In genomic region chr22:47049078-47049609, GRCh38 we compare ENCODE assay signal across 28 cellular contexts.
DNase-seq lines count a peak whose midpoint lies in the region; ATAC-seq, FAIRE-seq and TF ChIP-seq lines count a peak whose summit lies in the region.
"Had no signal": no experiment of that assay in that cellular context is flagged by ENCODE, and none has a peak within 500 bp of the region (broad histone marks: within the 10 kb centered on the region; RNA-seq: fewer than 3 reads in every experiment).

No MANE protein-coding gene starts in this region.

- H3K4me1 Mint-ChIP-seq in CD4-positive, CD25-positive, alpha-beta regulatory T cell: peaks cover 11 to 41% (median 18%) of the 10 kb centered on the region in 4 donors
- H3K4me1 Mint-ChIP-seq in WTC11 (peaks cover 18% of the 10 kb centered on the region), memory B cell (peaks cover 24% of the 10 kb centered on the region)

- no peaks in the 10 kb centered on the region for H3K4me1 ChIP-seq in CD4-positive, CD25-positive, alpha-beta regulatory T cell (ENCODE audit: control insufficient read depth, insufficient read depth, low read length, poor library complexity, severe bottlenecking)
- H3K4me1 ChIP-seq: uterus had no signal

- no peak for TF ChIP-seq CTCF in WTC11 (IDR thresholded peaks at IDR 0.05)

- no peak for FAIRE-seq in GM12891 (lab: Jason Lieb, UNC)
- FAIRE-seq: colon, GM12892, H1, islet of Langerhans had no signal

- H3K9me3 ChIP-seq in CD4-positive, CD25-positive, alpha-beta regulatory T cell (ENCODE audit: control insufficient read depth in 2 of 2, low read length in 2 of 2): no peaks in the 10 kb centered on the region
- H3K9me3 ChIP-seq: uterus had no signal

- no peak for ATAC-seq in CD4-positive, CD25-positive, alpha-beta regulatory T cell (ENCODE audit: low read depth in 2 of 2)
- ATAC-seq in WTC11 (no peak), memory B cell (ENCODE audit: low read depth) (no peak), GM21786 (IDR thresholded peaks at IDR 0.05; ENCODE audit: unreplicated experiment) (no peak), HG03520 (IDR thresholded peaks at IDR 0.05; ENCODE audit: unreplicated experiment) (no peak)
- ATAC-seq: natural killer cell had no signal

- no peak overlapping the region for H3K27ac ChIP-seq in CD4-positive, CD25-positive, alpha-beta regulatory T cell (ENCODE audit: insufficient read depth, low read length, poor library complexity, severe bottlenecking)
- H3K27ac ChIP-seq: C4-2B, epithelial cell of prostate, uterus had no signal

- CTCF ChIA-PET in WTC11 (lab: Charles Lee): interaction anchor here (1.0 kb wide), 1 partner anchor 37 kb away, joined by 3 read pairs; no protein-coding TSS in a partner anchor

- H3K36me3 Mint-ChIP-seq in CD4-positive, CD25-positive, alpha-beta regulatory T cell: peaks cover 11% of the 10 kb centered on the region
- no peaks in the 10 kb centered on the region for H3K36me3 Mint-ChIP-seq in WTC11
- peaks cover 14% of the 10 kb centered on the region for H3K36me3 Mint-ChIP-seq in memory B cell
- H3K36me3 Mint-ChIP-seq: brain, natural killer cell had no signal

- peaks cover 10% of the 10 kb centered on the region for H3K36me3 ChIP-seq in CD4-positive, CD25-positive, alpha-beta regulatory T cell (ENCODE audit: control insufficient read depth, insufficient read depth, low read length)
- H3K36me3 ChIP-seq: uterus had no signal

- peak in 1 of 3 donors; percentile 20 for DNase-seq in CD4-positive, CD25-positive, alpha-beta regulatory T cell
- DNase-seq in GM12891 (ENCODE audit: insufficient read length, low spot score) (peak; percentile 48), WTC11 (ENCODE audit: low spot score) (no peak), memory B cell (ENCODE audit: low spot score in 2 of 2) (no peak), dedifferentiated amniotic fluid mesenchymal stem cell (ENCODE audit: extremely low spot score) (no peak), cerebellar nuclear complex (lab: John Stamatoyannopoulos, UW) (no peak)
- DNase-seq: activated CD4-positive, alpha-beta T cell treated with anti-CD3 and anti-CD28 coated beads, Interleukin-2, amount 50 U/mL, for 1 hour; activated naive CD4-positive, alpha-beta T cell; activated T-cell treated with anti-CD3 and anti-CD28 coated beads, Interleukin-2, amount 50 U/mL, for 48 hours; effector CD8-positive, alpha-beta T cell; IMR-90; natural killer cell; NCI-H1417 treated with DMSO at 0.1 percent for 48 hours; NCI-H2107; NCI-H774; OCI-M1; retina; T-helper 9 cell; uterus had no signal

- no peak for TF ChIP-seq POLR2A in GM12891 (IDR thresholded peaks at IDR 0.05; ENCODE audit: low read depth, low read length)

- no peak overlapping the region for H3K4me3 ChIP-seq in CD4-positive, CD25-positive, alpha-beta regulatory T cell (ENCODE audit: low read depth, low read length)
- H3K4me3 ChIP-seq: uterus had no signal

- POLR2A ChIA-PET in WTC11 (lab: Charles Lee): no interaction called here

- no peak overlapping the region for H3K4me3 Mint-ChIP-seq in CD4-positive, CD25-positive, alpha-beta regulatory T cell
- H3K4me3 Mint-ChIP-seq in WTC11 (no peak overlapping the region), memory B cell (no peak overlapping the region)
- H3K4me3 Mint-ChIP-seq: brain, natural killer cell had no signal

- no peaks in the 10 kb centered on the region for H3K9me3 Mint-ChIP-seq in CD4-positive, CD25-positive, alpha-beta regulatory T cell
- H3K9me3 Mint-ChIP-seq in WTC11: no peaks in the 10 kb centered on the region
- H3K9me3 Mint-ChIP-seq in memory B cell: no peaks in the 10 kb centered on the region
- H3K9me3 Mint-ChIP-seq: natural killer cell had no signal

- no peaks in the 10 kb centered on the region for H3K27me3 ChIP-seq in CD4-positive, CD25-positive, alpha-beta regulatory T cell (ENCODE audit: control insufficient read depth, insufficient read depth, low read length)
- H3K27me3 ChIP-seq: uterus had no signal

- H3K27me3 Mint-ChIP-seq in CD4-positive, CD25-positive, alpha-beta regulatory T cell: no peaks in the 10 kb centered on the region
- H3K27me3 Mint-ChIP-seq in WTC11 (ENCODE audit: low read depth) (no peaks in the 10 kb centered on the region), memory B cell (no peaks in the 10 kb centered on the region)

- peak overlapping the region in 2 of 3 donors; percentile 28 to 29 for H3K27ac Mint-ChIP-seq in CD4-positive, CD25-positive, alpha-beta regulatory T cell
- H3K27ac Mint-ChIP-seq in WTC11: peak overlapping the region; percentile 63
- H3K27ac Mint-ChIP-seq in memory B cell: peak overlapping the region; percentile 16

TF ChIP-seq in GM12891, 5 proteins besides CTCF, POLR2A, EP300 and RAD21:
- no peak for TF ChIP-seq POU2F2 (IDR thresholded peaks at IDR 0.05; ENCODE audit: low read depth, low read length)
- no peak for TF ChIP-seq TAF1 (IDR thresholded peaks at IDR 0.05; ENCODE audit: low read depth, low read length)
- no peak for TF ChIP-seq POLR2AphosphoS5 (IDR thresholded peaks at IDR 0.05; ENCODE audit: low read depth, low read length)
- TF ChIP-seq PAX5 (IDR thresholded peaks at IDR 0.05; ENCODE audit: insufficient read depth, low read length, severe bottlenecking): no peak
- TF ChIP-seq SPI1 (IDR thresholded peaks at IDR 0.05; ENCODE audit: low read depth, low read length): peak; percentile 87

TF ChIP-seq in WTC11, 78 proteins besides CTCF, POLR2A, EP300 and RAD21 (continues in another document):
- TF ChIP-seq ZNF281 (CRISPR knock-in tag; IDR thresholded peaks at IDR 0.05): no peak
- no peak for TF ChIP-seq NR1H2 (CRISPR knock-in tag; IDR thresholded peaks at IDR 0.05)
- TF ChIP-seq E2F5 (CRISPR knock-in tag; IDR thresholded peaks at IDR 0.05): no peak
- TF ChIP-seq TP53 (CRISPR knock-in tag; IDR thresholded peaks at IDR 0.05): no peak
- TF ChIP-seq SP1 (CRISPR knock-in tag; conservative IDR thresholded peaks at IDR 0.05): no peak
- no peak for TF ChIP-seq RORB (CRISPR knock-in tag; IDR thresholded peaks at IDR 0.05)
- TF ChIP-seq SOX15 (CRISPR knock-in tag; IDR thresholded peaks at IDR 0.05): no peak
- TF ChIP-seq NFATC4 (CRISPR knock-in tag; IDR thresholded peaks at IDR 0.05): no peak
- no peak for TF ChIP-seq ATF3 (CRISPR knock-in tag; conservative IDR thresholded peaks at IDR 0.05)
- TF ChIP-seq TEAD4 (CRISPR knock-in tag; IDR thresholded peaks at IDR 0.05): no peak
- TF ChIP-seq ZMAT4 (CRISPR knock-in tag; IDR thresholded peaks at IDR 0.05): no peak
- TF ChIP-seq NR3C1 (CRISPR knock-in tag; conservative IDR thresholded peaks at IDR 0.05; ENCODE audit: low read depth): no peak
- no peak for TF ChIP-seq AR (CRISPR knock-in tag; IDR thresholded peaks at IDR 0.05)
